In genomic region chr7:553637-554111, GRCh38 we compare ENCODE assay signal across 24 cellular contexts.
"Had no signal": no experiment of that assay in that cellular context is flagged by ENCODE, and none has a peak within 500 bp of the region (broad histone marks: within the 10 kb centered on the region; RNA-seq: fewer than 3 reads in every experiment).

No MANE protein-coding gene starts in this region.

- H3K27ac Mint-ChIP-seq: activated CD8-positive, alpha-beta memory T cell treated with anti-CD3 and anti-CD28 coated beads, Interleukin-2, amount 10 ng/mL, durations not matched to agents 7 days and 5 days; activated CD8-positive, alpha-beta T cell treated with anti-CD3 and anti-CD28 coated beads for 36 hours; activated naive CD8-positive, alpha-beta T cell treated with anti-CD3 and anti-CD28 coated beads, Interleukin-2, amount 50 U/mL, for 24 hours; activated T-helper 1 cell treated with anti-CD3 and anti-CD28 coated beads, Interleukin-12 subunit alpha, Interleukin-12 subunit beta, Interleukin-2, Interleukin-4 antibody, amounts not matched to agents 30 ng/mL and 10 ng/mL and 1 ng/mL, durations not matched to agents 14 hours and 24 hours and 36 hours; mesothelial cell of epicardium; T-helper 1 cell treated with Interleukin-12 subunit alpha and Interleukin-12 subunit beta and Interleukin-4 antibody, amounts not matched to agents 30 μg/mL and 1 μg/mL, for 36 hours had no signal

- H3K4me3 Mint-ChIP-seq: activated CD8-positive, alpha-beta memory T cell treated with anti-CD3 and anti-CD28 coated beads, Interleukin-2, amount 10 ng/mL, durations not matched to agents 7 days and 5 days; activated CD8-positive, alpha-beta T cell treated with anti-CD3 and anti-CD28 coated beads for 36 hours; activated naive CD8-positive, alpha-beta T cell treated with anti-CD3 and anti-CD28 coated beads, Interleukin-2, amount 50 U/mL, for 24 hours; activated T-helper 1 cell treated with anti-CD3 and anti-CD28 coated beads, Interleukin-12 subunit alpha, Interleukin-12 subunit beta, Interleukin-2, Interleukin-4 antibody, amounts not matched to agents 30 ng/mL and 10 ng/mL and 1 ng/mL, durations not matched to agents 14 hours and 24 hours and 36 hours; mesothelial cell of epicardium; nephron progenitor cell; T-helper 1 cell treated with Interleukin-12 subunit alpha and Interleukin-12 subunit beta and Interleukin-4 antibody, amounts not matched to agents 30 μg/mL and 1 μg/mL, for 36 hours had no signal

- FAIRE-seq: endometrium, islet of Langerhans had no signal

- H3K4me1 Mint-ChIP-seq: activated CD8-positive, alpha-beta memory T cell treated with anti-CD3 and anti-CD28 coated beads, Interleukin-2, amount 10 ng/mL, durations not matched to agents 7 days and 5 days; activated naive CD8-positive, alpha-beta T cell treated with anti-CD3 and anti-CD28 coated beads, Interleukin-2, amount 50 U/mL, for 24 hours; mesothelial cell of epicardium had no signal

- H3K27ac ChIP-seq: cardiac muscle cell, heart left ventricle, left lung, stomach, suprapubic skin, tibial nerve, vagina had no signal

- DNase-seq: activated CD4-positive, alpha-beta T cell treated with anti-CD3 and anti-CD28 coated beads for 48 hours; activated CD4-positive, CD25-positive, alpha-beta regulatory T cell; activated CD8-positive, alpha-beta memory T cell treated with anti-CD3 and anti-CD28 coated beads, Interleukin-2, amount 10 ng/mL, durations not matched to agents 7 days and 5 days; activated CD8-positive, alpha-beta T cell treated with anti-CD3 and anti-CD28 coated beads for 36 hours; activated gamma-delta T cell; activated naive CD4-positive, alpha-beta T cell treated with anti-CD3 and anti-CD28 coated beads, Interleukin-2, amount 50 U/mL, for 16 hours; activated naive CD8-positive, alpha-beta T cell treated with anti-CD3 and anti-CD28 coated beads, Interleukin-2, amount 50 U/mL, for 24 hours; activated T-cell treated with anti-CD3 and anti-CD28 coated beads for 4 hours; heart left ventricle; nephron progenitor cell; nucleus accumbens; stimulated activated CD4-positive, alpha-beta T cell treated with anti-CD3 and anti-CD28 coated beads, Interleukin-12 subunit alpha, Interleukin-12 subunit beta, amount 100 ng/mL, for 4 hours; stimulated activated CD4-positive, alpha-beta T cell treated with anti-CD3 and anti-CD28 coated beads, Interleukin-4, amount 100 ng/mL, for 4 hours; stomach had no signal

- H3K27me3 Mint-ChIP-seq: activated CD8-positive, alpha-beta memory T cell treated with anti-CD3 and anti-CD28 coated beads, Interleukin-2, amount 10 ng/mL, durations not matched to agents 7 days and 5 days; activated CD8-positive, alpha-beta T cell treated with anti-CD3 and anti-CD28 coated beads for 36 hours; activated naive CD8-positive, alpha-beta T cell treated with anti-CD3 and anti-CD28 coated beads, Interleukin-2, amount 50 U/mL, for 24 hours had no signal

- H3K4me3 ChIP-seq: cardiac muscle cell, heart left ventricle, left lung, stomach, suprapubic skin, tibial nerve, vagina had no signal

- ATAC-seq: activated CD8-positive, alpha-beta memory T cell treated with anti-CD3 and anti-CD28 coated beads, Interleukin-2, amount 10 ng/mL, durations not matched to agents 7 days and 5 days; activated CD8-positive, alpha-beta T cell treated with anti-CD3 and anti-CD28 coated beads for 36 hours; activated naive CD8-positive, alpha-beta T cell treated with anti-CD3 and anti-CD28 coated beads, Interleukin-2, amount 50 U/mL, for 24 hours; heart left ventricle had no signal

- H3K36me3 Mint-ChIP-seq: activated CD8-positive, alpha-beta memory T cell treated with anti-CD3 and anti-CD28 coated beads, Interleukin-2, amount 10 ng/mL, durations not matched to agents 7 days and 5 days had no signal

- H3K9me3 Mint-ChIP-seq: activated CD8-positive, alpha-beta T cell treated with anti-CD3 and anti-CD28 coated beads for 36 hours; activated naive CD8-positive, alpha-beta T cell treated with anti-CD3 and anti-CD28 coated beads, Interleukin-2, amount 50 U/mL, for 24 hours; activated T-helper 1 cell treated with anti-CD3 and anti-CD28 coated beads, Interleukin-12 subunit alpha, Interleukin-12 subunit beta, Interleukin-2, Interleukin-4 antibody, amounts not matched to agents 30 ng/mL and 10 ng/mL and 1 ng/mL, durations not matched to agents 14 hours and 24 hours and 36 hours; mesothelial cell of epicardium; nephron progenitor cell; T-helper 1 cell treated with Interleukin-12 subunit alpha and Interleukin-12 subunit beta and Interleukin-4 antibody, amounts not matched to agents 30 μg/mL and 1 μg/mL, for 36 hours had no signal
